ENCODE assay signal across 10 cellular contexts in genomic region chr2:96259497-96259921, GRCh38. TPM values are rescaled to one million over a fixed set of nuclear protein-coding genes. Genes with fewer than 3 reads are reported as not detected.
A peak's percentile ranks its signal among the peaks of the same experiment; 100 is the strongest.
DNase-seq lines count a peak whose midpoint lies in the region; ATAC-seq and TF ChIP-seq lines count a peak whose summit lies in the region.
"Had no signal": no experiment of that assay in that cellular context is flagged by ENCODE, and none has a peak within 500 bp of the region (broad histone marks: within the 10 kb centered on the region; RNA-seq: fewer than 3 reads in every experiment).

No MANE protein-coding gene starts in this region.

- peaks cover 86% of the 10 kb centered on the region for H3K4me1 Mint-ChIP-seq in activated naive CD4-positive, alpha-beta T cell treated with anti-CD3 and anti-CD28 coated beads, Interleukin-2, amount 50 U/mL, for 24 hours
- peaks cover 47% of the 10 kb centered on the region for H3K4me1 Mint-ChIP-seq in brain
- peaks cover 55 to 94% (median 78%) of the 10 kb centered on the region in 3 donors for H3K4me1 Mint-ChIP-seq in naive B cell

- H3K27ac Mint-ChIP-seq in activated naive CD4-positive, alpha-beta T cell treated with anti-CD3 and anti-CD28 coated beads, Interleukin-2, amount 50 U/mL, for 24 hours: peak overlapping the region; percentile 51
- H3K27ac Mint-ChIP-seq in brain (peak overlapping the region in 4 of 5 experiments; percentile 17 to 95 (median 78)), naive B cell (peak overlapping the region; percentile 79 to 96 (median 92))
- H3K27ac Mint-ChIP-seq: neural progenitor cell had no signal

- DNase-seq in activated naive CD4-positive, alpha-beta T cell (lab: John Stamatoyannopoulos, UW): no peak
- peak; percentile 23 for DNase-seq in naive B cell
- DNase-seq in vagina (ENCODE audit: extremely low spot score in 2 of 2): no peak
- no peak for DNase-seq in iPS-NIHi7 (ENCODE audit: extremely low spot score)
- DNase-seq in activated CD8-positive, alpha-beta memory T cell treated with anti-CD3 and anti-CD28 coated beads for 24 hours: no peak
- DNase-seq: Karpas-422 had no signal

- no peak overlapping the region for H3K4me3 Mint-ChIP-seq in activated naive CD4-positive, alpha-beta T cell treated with anti-CD3 and anti-CD28 coated beads, Interleukin-2, amount 50 U/mL, for 24 hours
- H3K4me3 Mint-ChIP-seq in brain (peak overlapping the region in 1 of 5 experiments; percentile 33), naive B cell (peak overlapping the region; percentile 38 to 85 (median 70))
- H3K4me3 Mint-ChIP-seq: neural progenitor cell had no signal

- H3K9me3 Mint-ChIP-seq in activated naive CD4-positive, alpha-beta T cell treated with anti-CD3 and anti-CD28 coated beads, Interleukin-2, amount 50 U/mL, for 24 hours: no peaks in the 10 kb centered on the region
- H3K9me3 Mint-ChIP-seq in brain (no peaks in the 10 kb centered on the region), naive B cell (no peaks in the 10 kb centered on the region)
- H3K9me3 Mint-ChIP-seq: neural progenitor cell had no signal

- no peaks in the 10 kb centered on the region for H3K27me3 Mint-ChIP-seq in activated naive CD4-positive, alpha-beta T cell treated with anti-CD3 and anti-CD28 coated beads, Interleukin-2, amount 50 U/mL, for 24 hours
- no peaks in the 10 kb centered on the region for H3K27me3 Mint-ChIP-seq in brain
- no peaks in the 10 kb centered on the region for H3K27me3 Mint-ChIP-seq in naive B cell

- peak overlapping the region; percentile 83 for H3K27ac ChIP-seq in vagina
- H3K27ac ChIP-seq: neural progenitor cell had no signal

- no peak overlapping the region for H3K4me3 ChIP-seq in vagina
- H3K4me3 ChIP-seq: neural progenitor cell had no signal

- peaks cover 69% of the 10 kb centered on the region for H3K4me1 ChIP-seq in vagina
- H3K4me1 ChIP-seq: neural progenitor cell had no signal

- no peaks in the 10 kb centered on the region for H3K27me3 ChIP-seq in vagina
- H3K27me3 ChIP-seq: neural progenitor cell had no signal

- TF ChIP-seq POLR2A in vagina (IDR thresholded peaks at IDR 0.05): no peak

- ATAC-seq in naive B cell (ENCODE audit: low read depth in 2 of 2): peak; percentile 51 to 55
- no peak for ATAC-seq in HG03354 (IDR thresholded peaks at IDR 0.05; ENCODE audit: poor library complexity, severe bottlenecking, unreplicated experiment)

- intact Hi-C loops in vagina (cut with DNase I): no loop called here

- TF ChIP-seq CTCF in brain (conservative IDR thresholded peaks at IDR 0.05) (no peak), vagina (IDR thresholded peaks at IDR 0.05) (no peak)

- no peaks in the 10 kb centered on the region for H3K9me3 ChIP-seq in vagina

- peaks cover 3% of the 10 kb centered on the region for H3K36me3 Mint-ChIP-seq in activated naive CD4-positive, alpha-beta T cell treated with anti-CD3 and anti-CD28 coated beads, Interleukin-2, amount 50 U/mL, for 24 hours
- peaks cover 27% of the 10 kb centered on the region for H3K36me3 Mint-ChIP-seq in brain
- H3K36me3 Mint-ChIP-seq in naive B cell: peaks cover 0 to under 1% of the 10 kb centered on the region in 2 donors

- H3K36me3 ChIP-seq in vagina: peaks cover 0 to 21% of the 10 kb centered on the region in 2 donors
- H3K36me3 ChIP-seq: neural progenitor cell had no signal

RNA-seq across cellular contexts. Expression of gene TMEM127, which starts 6.3 kb away (rescaled TPM):
- polyA plus RNA-seq in brain (ENCODE audit: insufficient read depth, low read depth, low replicate concordance): 52.5 TPM
- 10 to 100 TPM; 37.8 to 52.0 (median 40.1) TPM for polyA plus RNA-seq in naive B cell (ENCODE audit: low read depth in 6 of 6)
- total RNA-seq in vagina: 40.0 TPM

RNA-seq across cellular contexts. Expression of gene CIAO1, which starts 6.5 kb away (rescaled TPM):
- 58.6 TPM for polyA plus RNA-seq in brain (ENCODE audit: insufficient read depth, low read depth, low replicate concordance)
- polyA plus RNA-seq in naive B cell (ENCODE audit: low read depth in 6 of 6): 100 to 1,000 TPM in 1 of 6 donors, 10 to 100 TPM in 5; 57.8 to 101 (median 92.2) TPM
- 92.6 TPM for total RNA-seq in vagina

RNA-seq across cellular contexts. Expression of gene SNRNP200, which starts 45.8 kb away (rescaled TPM):
- polyA plus RNA-seq in brain (ENCODE audit: insufficient read depth, low read depth, low replicate concordance) (195 TPM), naive B cell (ENCODE audit: low read depth in 6 of 6) (10 to 100 TPM; 61.7 to 95.9 (median 71.2) TPM)
- 129 TPM for total RNA-seq in vagina

RNA-seq across cellular contexts. Expression of gene STARD7, which starts 50.9 kb away (rescaled TPM):
- 83.6 TPM for polyA plus RNA-seq in brain (ENCODE audit: insufficient read depth, low read depth, low replicate concordance)
- polyA plus RNA-seq in naive B cell (ENCODE audit: low read depth in 6 of 6): 100 to 1,000 TPM; 219 to 401 (median 239) TPM
- 69.5 TPM for total RNA-seq in vagina
